In genomic region chr5:120380644-120381043, GRCh38 we compare ENCODE assay signal across 1 cellular context.
TF ChIP-seq lines count a peak whose summit lies in the region.

No MANE protein-coding gene starts in this region.

TF ChIP-seq in HepG2, 621 proteins besides CTCF, POLR2A, EP300 and RAD21 (continued from another document):
- TF ChIP-seq ZBTB4 (CRISPR knock-in tag; IDR thresholded peaks at IDR 0.05; ENCODE audit: borderline replicate concordance), result no peak
- TF ChIP-seq, protein P1, sequence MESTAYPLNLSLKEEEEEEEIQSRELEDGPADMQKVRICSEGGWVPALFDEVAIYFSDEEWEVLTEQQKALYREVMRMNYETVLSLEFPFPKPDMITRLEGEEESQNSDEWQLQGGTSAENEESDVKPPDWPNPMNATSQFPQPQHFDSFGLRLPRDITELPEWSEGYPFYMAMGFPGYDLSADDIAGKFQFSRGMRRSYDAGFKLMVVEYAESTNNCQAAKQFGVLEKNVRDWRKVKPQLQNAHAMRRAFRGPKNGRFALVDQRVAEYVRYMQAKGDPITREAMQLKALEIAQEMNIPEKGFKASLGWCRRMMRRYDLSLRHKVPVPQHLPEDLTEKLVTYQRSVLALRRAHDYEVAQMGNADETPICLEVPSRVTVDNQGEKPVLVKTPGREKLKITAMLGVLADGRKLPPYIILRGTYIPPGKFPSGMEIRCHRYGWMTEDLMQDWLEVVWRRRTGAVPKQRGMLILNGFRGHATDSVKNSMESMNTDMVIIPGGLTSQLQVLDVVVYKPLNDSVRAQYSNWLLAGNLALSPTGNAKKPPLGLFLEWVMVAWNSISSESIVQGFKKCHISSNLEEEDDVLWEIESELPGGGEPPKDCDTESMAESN (CRISPR knock-in tag; conservative IDR thresholded peaks at IDR 0.05), result no peak
- TF ChIP-seq, protein P2, sequence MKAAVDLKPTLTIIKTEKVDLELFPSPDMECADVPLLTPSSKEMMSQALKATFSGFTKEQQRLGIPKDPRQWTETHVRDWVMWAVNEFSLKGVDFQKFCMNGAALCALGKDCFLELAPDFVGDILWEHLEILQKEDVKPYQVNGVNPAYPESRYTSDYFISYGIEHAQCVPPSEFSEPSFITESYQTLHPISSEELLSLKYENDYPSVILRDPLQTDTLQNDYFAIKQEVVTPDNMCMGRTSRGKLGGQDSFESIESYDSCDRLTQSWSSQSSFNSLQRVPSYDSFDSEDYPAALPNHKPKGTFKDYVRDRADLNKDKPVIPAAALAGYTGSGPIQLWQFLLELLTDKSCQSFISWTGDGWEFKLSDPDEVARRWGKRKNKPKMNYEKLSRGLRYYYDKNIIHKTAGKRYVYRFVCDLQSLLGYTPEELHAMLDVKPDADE (CRISPR knock-in tag; IDR thresholded peaks at IDR 0.05), result no peak
- TF ChIP-seq, protein P3, sequence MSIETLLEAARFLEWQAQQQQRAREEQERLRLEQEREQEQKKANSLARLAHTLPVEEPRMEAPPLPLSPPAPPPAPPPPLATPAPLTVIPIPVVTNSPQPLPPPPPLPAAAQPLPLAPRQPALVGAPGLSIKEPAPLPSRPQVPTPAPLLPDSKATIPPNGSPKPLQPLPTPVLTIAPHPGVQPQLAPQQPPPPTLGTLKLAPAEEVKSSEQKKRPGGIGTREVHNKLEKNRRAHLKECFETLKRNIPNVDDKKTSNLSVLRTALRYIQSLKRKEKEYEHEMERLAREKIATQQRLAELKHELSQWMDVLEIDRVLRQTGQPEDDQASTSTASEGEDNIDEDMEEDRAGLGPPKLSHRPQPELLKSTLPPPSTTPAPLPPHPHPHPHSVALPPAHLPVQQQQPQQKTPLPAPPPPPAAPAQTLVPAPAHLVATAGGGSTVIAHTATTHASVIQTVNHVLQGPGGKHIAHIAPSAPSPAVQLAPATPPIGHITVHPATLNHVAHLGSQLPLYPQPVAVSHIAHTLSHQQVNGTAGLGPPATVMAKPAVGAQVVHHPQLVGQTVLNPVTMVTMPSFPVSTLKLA (IDR thresholded peaks at IDR 0.05), result no peak
- peak; percentile 41; the same call in 1 of the 2 replicates for TF ChIP-seq MAFF (IDR thresholded peaks at IDR 0.05; ENCODE audit: low read depth, low read length)
- no peak for TF ChIP-seq ZNF256 (CRISPR knock-in tag; conservative IDR thresholded peaks at IDR 0.05)
